Comparison of ENCODE assay signal across 3 cellular contexts in the genomic region with DNA sequence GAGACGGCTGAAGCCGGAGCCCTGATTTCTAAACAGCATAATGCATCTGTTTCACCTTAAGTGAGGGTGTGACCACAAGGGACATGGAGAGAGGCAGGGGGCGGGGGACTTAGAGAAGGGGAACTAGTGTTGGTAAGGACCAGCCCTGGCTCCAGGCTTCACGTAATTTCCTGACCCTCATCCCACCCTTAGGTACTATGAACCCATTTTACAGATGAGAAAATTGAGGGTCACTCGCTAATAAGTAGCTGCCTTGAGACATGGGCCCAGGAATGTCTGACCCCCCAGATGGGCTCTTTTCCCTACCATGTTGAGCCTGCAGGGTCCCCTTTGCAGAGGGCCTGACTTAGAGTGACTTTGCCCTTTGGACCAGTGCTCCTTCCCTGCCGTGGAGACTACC.
TF ChIP-seq lines count a peak whose summit lies in the region.

No MANE protein-coding gene starts in this region.

TF ChIP-seq in GM23338, 12 proteins besides CTCF, POLR2A, EP300 and RAD21 (continues in another document):
- TF ChIP-seq JUNB (IDR thresholded peaks at IDR 0.05; ENCODE audit: unreplicated experiment) (no peak), NANOG (IDR thresholded peaks at IDR 0.05; ENCODE audit: borderline replicate concordance) (no peak)
- TF ChIP-seq, protein P1, sequence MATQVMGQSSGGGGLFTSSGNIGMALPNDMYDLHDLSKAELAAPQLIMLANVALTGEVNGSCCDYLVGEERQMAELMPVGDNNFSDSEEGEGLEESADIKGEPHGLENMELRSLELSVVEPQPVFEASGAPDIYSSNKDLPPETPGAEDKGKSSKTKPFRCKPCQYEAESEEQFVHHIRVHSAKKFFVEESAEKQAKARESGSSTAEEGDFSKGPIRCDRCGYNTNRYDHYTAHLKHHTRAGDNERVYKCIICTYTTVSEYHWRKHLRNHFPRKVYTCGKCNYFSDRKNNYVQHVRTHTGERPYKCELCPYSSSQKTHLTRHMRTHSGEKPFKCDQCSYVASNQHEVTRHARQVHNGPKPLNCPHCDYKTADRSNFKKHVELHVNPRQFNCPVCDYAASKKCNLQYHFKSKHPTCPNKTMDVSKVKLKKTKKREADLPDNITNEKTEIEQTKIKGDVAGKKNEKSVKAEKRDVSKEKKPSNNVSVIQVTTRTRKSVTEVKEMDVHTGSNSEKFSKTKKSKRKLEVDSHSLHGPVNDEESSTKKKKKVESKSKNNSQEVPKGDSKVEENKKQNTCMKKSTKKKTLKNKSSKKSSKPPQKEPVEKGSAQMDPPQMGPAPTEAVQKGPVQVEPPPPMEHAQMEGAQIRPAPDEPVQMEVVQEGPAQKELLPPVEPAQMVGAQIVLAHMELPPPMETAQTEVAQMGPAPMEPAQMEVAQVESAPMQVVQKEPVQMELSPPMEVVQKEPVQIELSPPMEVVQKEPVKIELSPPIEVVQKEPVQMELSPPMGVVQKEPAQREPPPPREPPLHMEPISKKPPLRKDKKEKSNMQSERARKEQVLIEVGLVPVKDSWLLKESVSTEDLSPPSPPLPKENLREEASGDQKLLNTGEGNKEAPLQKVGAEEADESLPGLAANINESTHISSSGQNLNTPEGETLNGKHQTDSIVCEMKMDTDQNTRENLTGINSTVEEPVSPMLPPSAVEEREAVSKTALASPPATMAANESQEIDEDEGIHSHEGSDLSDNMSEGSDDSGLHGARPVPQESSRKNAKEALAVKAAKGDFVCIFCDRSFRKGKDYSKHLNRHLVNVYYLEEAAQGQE (IDR thresholded peaks at IDR 0.05; ENCODE audit: unreplicated experiment), result no peak

TF ChIP-seq in WTC11, 78 proteins besides CTCF, POLR2A, EP300 and RAD21:
- TF ChIP-seq SP1 (CRISPR knock-in tag; conservative IDR thresholded peaks at IDR 0.05), result no peak
- 0 out of 2 replicates have a peak, but pooled peaks have one; percentile 23 for TF ChIP-seq GTF2I (CRISPR knock-in tag; conservative IDR thresholded peaks at IDR 0.05)
- TF ChIP-seq, protein P2, sequence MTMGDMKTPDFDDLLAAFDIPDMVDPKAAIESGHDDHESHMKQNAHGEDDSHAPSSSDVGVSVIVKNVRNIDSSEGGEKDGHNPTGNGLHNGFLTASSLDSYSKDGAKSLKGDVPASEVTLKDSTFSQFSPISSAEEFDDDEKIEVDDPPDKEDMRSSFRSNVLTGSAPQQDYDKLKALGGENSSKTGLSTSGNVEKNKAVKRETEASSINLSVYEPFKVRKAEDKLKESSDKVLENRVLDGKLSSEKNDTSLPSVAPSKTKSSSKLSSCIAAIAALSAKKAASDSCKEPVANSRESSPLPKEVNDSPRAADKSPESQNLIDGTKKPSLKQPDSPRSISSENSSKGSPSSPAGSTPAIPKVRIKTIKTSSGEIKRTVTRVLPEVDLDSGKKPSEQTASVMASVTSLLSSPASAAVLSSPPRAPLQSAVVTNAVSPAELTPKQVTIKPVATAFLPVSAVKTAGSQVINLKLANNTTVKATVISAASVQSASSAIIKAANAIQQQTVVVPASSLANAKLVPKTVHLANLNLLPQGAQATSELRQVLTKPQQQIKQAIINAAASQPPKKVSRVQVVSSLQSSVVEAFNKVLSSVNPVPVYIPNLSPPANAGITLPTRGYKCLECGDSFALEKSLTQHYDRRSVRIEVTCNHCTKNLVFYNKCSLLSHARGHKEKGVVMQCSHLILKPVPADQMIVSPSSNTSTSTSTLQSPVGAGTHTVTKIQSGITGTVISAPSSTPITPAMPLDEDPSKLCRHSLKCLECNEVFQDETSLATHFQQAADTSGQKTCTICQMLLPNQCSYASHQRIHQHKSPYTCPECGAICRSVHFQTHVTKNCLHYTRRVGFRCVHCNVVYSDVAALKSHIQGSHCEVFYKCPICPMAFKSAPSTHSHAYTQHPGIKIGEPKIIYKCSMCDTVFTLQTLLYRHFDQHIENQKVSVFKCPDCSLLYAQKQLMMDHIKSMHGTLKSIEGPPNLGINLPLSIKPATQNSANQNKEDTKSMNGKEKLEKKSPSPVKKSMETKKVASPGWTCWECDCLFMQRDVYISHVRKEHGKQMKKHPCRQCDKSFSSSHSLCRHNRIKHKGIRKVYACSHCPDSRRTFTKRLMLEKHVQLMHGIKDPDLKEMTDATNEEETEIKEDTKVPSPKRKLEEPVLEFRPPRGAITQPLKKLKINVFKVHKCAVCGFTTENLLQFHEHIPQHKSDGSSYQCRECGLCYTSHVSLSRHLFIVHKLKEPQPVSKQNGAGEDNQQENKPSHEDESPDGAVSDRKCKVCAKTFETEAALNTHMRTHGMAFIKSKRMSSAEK (CRISPR knock-in tag; IDR thresholded peaks at IDR 0.05; ENCODE audit: borderline replicate concordance), result no peak
TF ChIP-seq in WTC11: peak in this region for 1.

TF ChIP-seq in H1, 55 proteins besides CTCF, POLR2A, EP300 and RAD21:
- TF ChIP-seq KDM1A (IDR thresholded peaks at IDR 0.05; ENCODE audit: borderline replicate concordance, low read length), result peak; percentile 59; the same call in 1 of the 2 replicates
- no peak for TF ChIP-seq TCF12 (IDR thresholded peaks at IDR 0.05; ENCODE audit: low read depth, low read length)
